8 cellular contexts compared by ENCODE assay signal in genomic region chr2:127649684-127650040, GRCh38.
DNase-seq lines count a peak whose midpoint lies in the region; ATAC-seq lines count a peak whose summit lies in the region.

No MANE protein-coding gene starts in this region.

- DNase-seq in GM04504 (ENCODE audit: low read depth) (peak; percentile 64), NCI-H345 (lab: John Stamatoyannopoulos, UW) (peak; percentile 86), kidney tubule cell (ENCODE audit: low spot score) (peak; percentile 79)
- peak; percentile 90 for DNase-seq in activated CD4-positive, CD25-positive, alpha-beta regulatory T cell treated with anti-CD3 and anti-CD28 coated beads, Interleukin-2, amount 50 U/mL, for 72 hours
- DNase-seq in central memory CD8-positive, alpha-beta T cell (ENCODE audit: low spot score in 2 of 2) = peak; percentile 56 to 76
- DNase-seq in stimulated activated CD4-positive, alpha-beta T cell treated with anti-CD3 and anti-CD28 coated beads, Interleukin-1b, Interleukin-23, amount 100 ng/mL, for 48 hours = peak; percentile 78

- H3K27ac Mint-ChIP-seq in central memory CD8-positive, alpha-beta T cell (ENCODE audit: low read depth) = peak overlapping the region; percentile 35

- ATAC-seq in HG02798 (IDR thresholded peaks at IDR 0.05; ENCODE audit: poor library complexity, unreplicated experiment) = peak; percentile 67
- ATAC-seq in central memory CD8-positive, alpha-beta T cell (replicated peaks; ENCODE audit: extremely low read depth, poor library complexity, severe bottlenecking) = peak; percentile 64
- no peak for ATAC-seq in HG02870 (IDR thresholded peaks at IDR 0.05; ENCODE audit: unreplicated experiment)

- H3K36me3 Mint-ChIP-seq in central memory CD8-positive, alpha-beta T cell (ENCODE audit: insufficient read depth) = peaks cover 5% of the 10 kb centered on the region

- no peak overlapping the region for H3K4me3 Mint-ChIP-seq in central memory CD8-positive, alpha-beta T cell

- H3K4me1 Mint-ChIP-seq in central memory CD8-positive, alpha-beta T cell = peaks cover 5% of the 10 kb centered on the region

- peaks cover 15% of the 10 kb centered on the region for H3K27me3 Mint-ChIP-seq in central memory CD8-positive, alpha-beta T cell

- H3K9me3 Mint-ChIP-seq in central memory CD8-positive, alpha-beta T cell = no peaks in the 10 kb centered on the region
